ENCODE assay signal across 9 cellular contexts in the genomic region with DNA sequence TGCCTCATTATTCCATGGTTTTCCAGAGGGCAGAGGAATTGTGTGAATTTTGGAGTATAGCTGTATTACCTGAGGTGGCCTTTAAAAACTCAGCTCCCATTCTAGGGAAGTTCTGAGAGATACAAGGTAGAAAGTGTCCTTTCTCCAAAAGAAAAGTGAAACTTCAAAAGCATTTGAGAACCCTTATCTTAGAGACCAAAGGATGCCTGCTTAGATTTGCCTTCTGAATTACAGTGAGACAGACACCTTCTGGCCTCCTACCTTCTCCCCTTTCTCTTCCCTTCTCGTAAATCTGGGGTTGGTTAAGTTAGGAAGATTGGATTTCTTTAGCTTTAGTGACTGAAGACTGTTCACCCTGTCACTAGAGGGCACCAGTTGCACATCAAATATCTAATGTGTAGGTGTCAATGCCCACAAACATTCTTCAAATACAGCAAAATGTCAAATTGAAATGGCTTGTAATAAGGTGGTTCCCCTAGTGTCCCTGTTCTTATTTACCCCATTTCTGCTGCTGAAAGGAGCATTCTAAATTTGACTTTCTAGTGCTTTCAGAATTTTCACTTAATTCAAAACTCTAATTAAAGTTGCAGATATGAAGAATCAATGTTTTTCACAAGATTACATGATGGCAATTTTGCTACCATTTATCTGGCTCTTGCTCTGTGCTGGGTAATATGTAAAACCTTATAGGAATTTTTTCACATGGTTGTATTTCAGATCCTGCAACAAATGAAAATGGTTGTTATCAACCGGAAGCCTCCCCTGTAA. TPM values are rescaled to one million over a fixed set of nuclear protein-coding genes. Genes with fewer than 3 reads are reported as not detected.
DNase-seq lines count a peak whose midpoint lies in the region; ATAC-seq and TF ChIP-seq lines count a peak whose summit lies in the region.
"Had no signal": no experiment of that assay in that cellular context is flagged by ENCODE, and none has a peak within 500 bp of the region (broad histone marks: within the 10 kb centered on the region; RNA-seq: fewer than 3 reads in every experiment).

No MANE protein-coding gene starts in this region.

- WGBS in tibial nerve, 2 donors: 60 to 62% methylated on average over 2 of the region's 2 CpGs

- CTCF ChIA-PET in naive thymus-derived CD4-positive, alpha-beta T cell (lab: Charles Lee): interaction anchor here (0.6 to 2.5 kb wide), 8 partner anchors 11 to 922 kb away, joined by 3 to 12 read pairs (median 4); no protein-coding TSS in a partner anchor

- H3K9me3 Mint-ChIP-seq in naive thymus-derived CD4-positive, alpha-beta T cell: peaks cover 0 to 2% (median 0%) of the 10 kb centered on the region in 11 donors
- H3K9me3 Mint-ChIP-seq: T-helper 1 cell treated with Interleukin-12 subunit alpha and Interleukin-12 subunit beta and Interleukin-4 antibody, amounts not matched to agents 30 μg/mL and 1 μg/mL, for 36 hours had no signal

- intact Hi-C loops in naive thymus-derived CD4-positive, alpha-beta T cell (cut with micrococcal nuclease): loop anchor here (1.0 to 10.0 kb wide), 6 partner anchors 183 to 1341 kb away; no protein-coding TSS in a partner anchor

- TF ChIP-seq CTCF in WI38 (IDR thresholded peaks at IDR 0.05; ENCODE audit: low read depth, low read length): peak; percentile 34; the same call in 1 of the 2 replicates
- TF ChIP-seq CTCF in epithelial cell of esophagus (IDR thresholded peaks at IDR 0.05; ENCODE audit: insufficient read depth, low read depth, low read length, missing control alignments): peak; percentile 73
- peak; percentile 56 to 82 (median 59) for TF ChIP-seq CTCF in tibial nerve (IDR thresholded peaks at IDR 0.05)

- no peak overlapping the region for H3K27ac ChIP-seq in naive thymus-derived CD4-positive, alpha-beta T cell (ENCODE audit: low read depth, low read length)
- no peak overlapping the region for H3K27ac ChIP-seq in tibial nerve

- TF ChIP-seq EP300 in tibial nerve (IDR thresholded peaks at IDR 0.05): no peak

- peak; percentile 62 for DNase-seq in CD1c-positive myeloid dendritic cell (ENCODE audit: extremely low spot score)
- peak; percentile 5 for DNase-seq in NCI-H2196 treated with DMSO at 0.1 percent for 48 hours (lab: John Stamatoyannopoulos, UW; ENCODE audit: unreplicated experiment)
- DNase-seq in epithelial cell of esophagus (ENCODE audit: low read depth): peak; percentile 75
- peak in 8 of 9 donors; percentile 21 to 61 (median 47) for DNase-seq in naive thymus-derived CD4-positive, alpha-beta T cell
- peak in 1 of 2 donors; percentile 73 for DNase-seq in tibial nerve (ENCODE audit: low spot score in 2 of 2)

- H3K4me3 Mint-ChIP-seq in naive thymus-derived CD4-positive, alpha-beta T cell: no peak overlapping the region
- H3K4me3 Mint-ChIP-seq: T-helper 1 cell treated with Interleukin-12 subunit alpha and Interleukin-12 subunit beta and Interleukin-4 antibody, amounts not matched to agents 30 μg/mL and 1 μg/mL, for 36 hours had no signal

- H3K4me1 Mint-ChIP-seq in naive thymus-derived CD4-positive, alpha-beta T cell: peaks cover 0 to 16% (median 0%) of the 10 kb centered on the region in 7 donors

- no peaks in the 10 kb centered on the region for H3K36me3 ChIP-seq in naive thymus-derived CD4-positive, alpha-beta T cell (ENCODE audit: control insufficient read depth in 2 of 3, insufficient read depth in 3 of 3, low read length in 3 of 3)
- no peaks in the 10 kb centered on the region for H3K36me3 ChIP-seq in tibial nerve

- no peak for TF ChIP-seq POLR2A in tibial nerve (IDR thresholded peaks at IDR 0.05)

- H3K27ac Mint-ChIP-seq in naive thymus-derived CD4-positive, alpha-beta T cell: no peak overlapping the region
- H3K27ac Mint-ChIP-seq: T-helper 1 cell treated with Interleukin-12 subunit alpha and Interleukin-12 subunit beta and Interleukin-4 antibody, amounts not matched to agents 30 μg/mL and 1 μg/mL, for 36 hours had no signal

- H3K27me3 ChIP-seq in naive thymus-derived CD4-positive, alpha-beta T cell (ENCODE audit: control insufficient read depth in 2 of 2, insufficient read depth in 2 of 2, low read length in 2 of 2): no peaks in the 10 kb centered on the region
- H3K27me3 ChIP-seq in tibial nerve: no peaks in the 10 kb centered on the region

- ATAC-seq in GM18867 (IDR thresholded peaks at IDR 0.05; ENCODE audit: unreplicated experiment) (peak; percentile 50), HG03066 (IDR thresholded peaks at IDR 0.05; ENCODE audit: low read depth, unreplicated experiment) (peak; percentile 36)
- ATAC-seq in naive thymus-derived CD4-positive, alpha-beta T cell: peak; percentile 79

- H3K27me3 Mint-ChIP-seq in naive thymus-derived CD4-positive, alpha-beta T cell: peaks cover 12 to 32% (median 20%) of the 10 kb centered on the region in 5 donors

- no peaks in the 10 kb centered on the region for H3K9me3 ChIP-seq in naive thymus-derived CD4-positive, alpha-beta T cell (ENCODE audit: control insufficient read depth in 2 of 3, low read length in 3 of 3)
- H3K9me3 ChIP-seq in tibial nerve: no peaks in the 10 kb centered on the region

- peaks cover 0 to 4% (median 0%) of the 10 kb centered on the region in 5 donors for H3K36me3 Mint-ChIP-seq in naive thymus-derived CD4-positive, alpha-beta T cell

- H3K4me3 ChIP-seq in WI38 (ENCODE audit: low read depth, low read length): no peak overlapping the region
- H3K4me3 ChIP-seq in epithelial cell of esophagus (ENCODE audit: low read length): no peak overlapping the region
- no peak overlapping the region for H3K4me3 ChIP-seq in naive thymus-derived CD4-positive, alpha-beta T cell (ENCODE audit: low read length)
- H3K4me3 ChIP-seq in tibial nerve: no peak overlapping the region

- POLR2A ChIA-PET in naive thymus-derived CD4-positive, alpha-beta T cell (lab: Charles Lee): no interaction called here

- no peaks in the 10 kb centered on the region for H3K4me1 ChIP-seq in naive thymus-derived CD4-positive, alpha-beta T cell (ENCODE audit: control insufficient read depth in 2 of 2, insufficient read depth in 2 of 2, low read length in 2 of 2)
- no peaks in the 10 kb centered on the region for H3K4me1 ChIP-seq in tibial nerve

RNA-seq across cellular contexts. Expression of gene PRRC1, which starts 46.7 kb away (rescaled TPM):
- 10 to 100 TPM; 34.6 to 56.6 (median 49.4) TPM for total RNA-seq in naive thymus-derived CD4-positive, alpha-beta T cell
- polyA plus RNA-seq in naive thymus-derived CD4-positive, alpha-beta T cell: 10 to 100 TPM; 39.5 to 41.4 TPM
- 10 to 100 TPM; 31.5 to 72.2 (median 44.7) TPM for total RNA-seq in tibial nerve
